In the genomic region with DNA sequence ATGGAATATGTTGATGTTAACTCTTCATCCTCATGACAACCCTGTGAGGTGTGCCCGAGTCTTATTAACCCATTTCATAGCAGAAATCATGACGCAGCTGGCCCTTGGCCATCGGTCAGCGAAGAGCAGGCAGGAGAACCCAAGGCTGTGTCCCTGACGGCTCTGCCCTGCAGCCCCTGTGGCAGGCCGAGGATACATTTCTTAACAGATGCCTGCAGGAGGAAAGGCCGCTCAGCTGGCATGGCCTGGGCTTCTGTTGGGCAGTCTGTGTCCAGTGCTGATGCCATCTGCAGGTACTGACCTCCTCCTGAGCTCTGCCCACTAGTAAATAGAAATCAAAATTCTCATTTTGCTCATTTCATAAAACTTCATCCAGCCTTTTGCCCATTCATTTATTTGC, we compare ENCODE assay signal across 33 cellular contexts. TPM values are rescaled to one million over a fixed set of nuclear protein-coding genes. Genes with fewer than 3 reads are reported as not detected.
"Had no signal": no experiment of that assay in that cellular context is flagged by ENCODE, and none has a peak within 500 bp of the region (broad histone marks: within the 10 kb centered on the region; RNA-seq: fewer than 3 reads in every experiment).

No MANE protein-coding gene starts in this region.

- H3K4me3 ChIP-seq: esophagus muscularis mucosa, gastrocnemius medialis, heart left ventricle had no signal

- H3K9me3 Mint-ChIP-seq: activated B cell treated with CpG ODN at 0.5 μM for 24 hours; activated CD8-positive, alpha-beta T cell treated with anti-CD3 and anti-CD28 coated beads for 36 hours; central memory CD8-positive, alpha-beta T cell; effector memory CD8-positive, alpha-beta T cell; T-helper 2 cell treated with Interferon-gamma antibody and Interleukin-4, amounts not matched to agents 5 μg/mL and 100 μg/mL, for 36 hours had no signal

- H3K36me3 Mint-ChIP-seq: activated naive CD8-positive, alpha-beta T cell had no signal

- H3K27ac ChIP-seq: brain microvascular endothelial cell, esophagus muscularis mucosa, foreskin keratinocyte, gastrocnemius medialis, heart left ventricle, WERI-Rb-1 had no signal

- ATAC-seq: activated CD4-positive, CD25-positive, alpha-beta regulatory T cell treated with anti-CD3 and anti-CD28 coated beads, Interleukin-2, amount 50 U/mL, for 24 hours; activated CD8-positive, alpha-beta T cell treated with anti-CD3 and anti-CD28 coated beads for 36 hours; activated T-cell treated with anti-CD3 and anti-CD28 coated beads, Interleukin-2, amount 50 U/mL, for 4 hours; activated T-helper 17 cell treated with anti-CD3 and anti-CD28 coated beads, Interleukin-2, amount 50 U/mL, for 72 hours; effector memory CD8-positive, alpha-beta T cell; foreskin keratinocyte; gastrocnemius medialis; heart left ventricle; T-helper 17 cell had no signal

- DNase-seq: activated B cell treated with CpG ODN at 0.5 μM for 24 hours; activated CD4-positive, alpha-beta T cell treated with anti-CD3 and anti-CD28 coated beads for 48 hours; activated CD4-positive, alpha-beta T cell treated with anti-CD3 and anti-CD28 coated beads, Interleukin-2, amount 50 U/mL, for 1 hour; activated CD4-positive, alpha-beta T cell treated with anti-CD3 and anti-CD28 coated beads, Interleukin-2, amount 50 U/mL, for 48 hours; activated CD8-positive, alpha-beta memory T cell treated with anti-CD3 and anti-CD28 coated beads for 24 hours; activated CD8-positive, alpha-beta T cell treated with anti-CD3 and anti-CD28 coated beads for 36 hours; activated effector memory CD4-positive, alpha-beta T cell treated with Interleukin-2 at 50 U/mL for 16 hours; activated gamma-delta T cell treated with Interleukin-2 at 50 U/mL for 16 hours; activated naive CD4-positive, alpha-beta T cell treated with anti-CD3 and anti-CD28 coated beads, Interleukin-2, amount 50 U/mL, for 16 hours; activated naive CD4-positive, alpha-beta T cell treated with Interleukin-2 at 50 U/mL for 16 hours; activated T-cell treated with anti-CD3 and anti-CD28 coated beads, Interleukin-2, amount 50 U/mL, for 4 hours; amniotic stem cell; anterior cingulate cortex; brain microvascular endothelial cell; cortex of kidney; dermis blood vessel endothelial cell; effector CD4-positive, alpha-beta T cell; effector memory CD8-positive, alpha-beta T cell; erythroblast; foreskin keratinocyte; gastrocnemius medialis; glutamatergic neuron; heart left ventricle; T-helper 1 cell; T-helper 17 cell; T1000; WERI-Rb-1 had no signal

- H3K36me3 ChIP-seq: brain microvascular endothelial cell, esophagus muscularis mucosa, gastrocnemius medialis, heart left ventricle, WERI-Rb-1 had no signal

- H3K27ac Mint-ChIP-seq: activated B cell treated with CpG ODN at 0.5 μM for 24 hours; activated CD8-positive, alpha-beta T cell treated with anti-CD3 and anti-CD28 coated beads for 36 hours; activated naive CD8-positive, alpha-beta T cell; activated T-helper 17 cell treated with anti-CD3 and anti-CD28 coated beads, Interleukin-2, amount 50 U/mL, for 72 hours; effector memory CD8-positive, alpha-beta T cell; T-helper 17 cell; T-helper 2 cell treated with Interferon-gamma antibody and Interleukin-4, amounts not matched to agents 5 μg/mL and 100 μg/mL, for 36 hours had no signal

- H3K4me3 Mint-ChIP-seq: activated B cell treated with CpG ODN at 0.5 μM for 24 hours; activated CD8-positive, alpha-beta T cell treated with anti-CD3 and anti-CD28 coated beads for 36 hours; activated naive CD8-positive, alpha-beta T cell; activated T-cell treated with anti-CD3 and anti-CD28 coated beads, Interleukin-2, amount 50 U/mL, for 4 hours; activated T-helper 17 cell treated with anti-CD3 and anti-CD28 coated beads, Interleukin-2, amount 50 U/mL, for 72 hours; central memory CD8-positive, alpha-beta T cell; effector memory CD8-positive, alpha-beta T cell; T-helper 17 cell; T-helper 2 cell treated with Interferon-gamma antibody and Interleukin-4, amounts not matched to agents 5 μg/mL and 100 μg/mL, for 36 hours had no signal

- H3K9me3 ChIP-seq: esophagus muscularis mucosa, gastrocnemius medialis, heart left ventricle had no signal

- H3K27me3 ChIP-seq: brain microvascular endothelial cell had no signal

- H3K4me1 ChIP-seq: foreskin keratinocyte, gastrocnemius medialis had no signal

RNA-seq across cellular contexts. Expression of gene MCF2L, which starts 35.4 kb away (rescaled TPM):
- total RNA-seq: foreskin keratinocyte had no signal
